In the genomic region with DNA sequence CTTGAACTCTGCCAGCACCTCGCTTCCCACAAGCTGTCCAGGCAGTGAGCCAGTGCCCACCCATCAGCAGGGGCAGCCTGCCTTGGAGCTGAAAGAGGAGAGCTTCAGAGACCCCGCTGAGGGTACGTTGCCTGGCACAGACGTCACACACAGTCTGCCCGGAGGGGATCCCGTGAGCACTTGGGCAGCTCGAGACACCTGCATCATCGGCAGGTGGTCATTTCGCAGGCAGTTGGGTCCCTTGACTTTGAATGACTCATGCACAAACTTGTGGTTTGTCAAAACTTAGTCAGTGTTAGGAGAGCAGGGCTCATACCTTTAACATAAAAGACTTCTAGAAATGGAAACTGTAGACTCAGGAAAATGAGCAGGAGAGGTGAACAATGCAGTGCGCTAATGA, we compare ENCODE assay signal across 18 cellular contexts. TPM values are rescaled to one million over a fixed set of nuclear protein-coding genes. Genes with fewer than 3 reads are reported as not detected.
A peak's percentile ranks its signal among the peaks of the same experiment; 100 is the strongest.
DNase-seq lines count a peak whose midpoint lies in the region; ATAC-seq and TF ChIP-seq lines count a peak whose summit lies in the region.
"Had no signal": no experiment of that assay in that cellular context is flagged by ENCODE, and none has a peak within 500 bp of the region (broad histone marks: within the 10 kb centered on the region; RNA-seq: fewer than 3 reads in every experiment).

No MANE protein-coding gene starts in this region.

- peaks cover 5% of the 10 kb centered on the region for H4K20me1 ChIP-seq in H9 (ENCODE audit: control insufficient read depth, insufficient read depth, insufficient read length)

- no CpG with 5 or more reads among the region's 10 CpGs for WGBS in H9 (ENCODE audit: extremely low coverage, insufficient read length, low lambda C conversion rate)

- no peaks in the 10 kb centered on the region for H3K9me3 Mint-ChIP-seq in stimulated activated effector memory CD8-positive, alpha-beta T cell treated with anti-CD3 and anti-CD28 coated beads, Interleukin-12 subunit alpha, Interleukin-12 subunit beta, amount 100 ng/mL, for 72 hours
- H3K9me3 Mint-ChIP-seq in H9, result no peaks in the 10 kb centered on the region

- no peak overlapping the region for H3K4ac ChIP-seq in H9 (ENCODE audit: low read depth, low read length)

- no peak overlapping the region for H3K27ac ChIP-seq in H9 (ENCODE audit: insufficient read length, low read depth, low read length)
- H3K27ac ChIP-seq: ascending aorta, esophagus muscularis mucosa, parathyroid adenoma, stomach, vagina, VCaP had no signal

- no peak overlapping the region for H3K27ac Mint-ChIP-seq in stimulated activated effector memory CD8-positive, alpha-beta T cell treated with anti-CD3 and anti-CD28 coated beads, Interleukin-12 subunit alpha, Interleukin-12 subunit beta, amount 100 ng/mL, for 72 hours
- peak overlapping the region in 1 of 3 experiments; percentile 18; a peak in 1 of 7 replicates for H3K27ac Mint-ChIP-seq in H9

- H2BK12ac ChIP-seq in H9 (ENCODE audit: insufficient read length, low read depth, low read length), result no peak overlapping the region

- H3K79me2 ChIP-seq in H9 (ENCODE audit: insufficient read depth, low read length), result peaks cover 2% of the 10 kb centered on the region; the same call in 1 of the 2 replicates

- H3K27me3 Mint-ChIP-seq in H9 (ENCODE audit: low read depth), result no peaks in the 10 kb centered on the region

- H2BK120ac ChIP-seq in H9 (ENCODE audit: low read depth, low read length, poor library complexity, severe bottlenecking), result no peak overlapping the region

- no peak overlapping the region for H3K23ac ChIP-seq in H9 (ENCODE audit: insufficient read length, low read depth, low read length)

- H2BK20ac ChIP-seq in H9 (ENCODE audit: low read depth, low read length, poor library complexity, severe bottlenecking), result no peak overlapping the region

- no peaks in the 10 kb centered on the region for H3K9me3 ChIP-seq in H9 (ENCODE audit: control insufficient read depth, low read depth, low read length)
- H3K9me3 ChIP-seq: ascending aorta, esophagus muscularis mucosa, mucosa of descending colon, stomach, vagina had no signal

- no peak overlapping the region for H2BK15ac ChIP-seq in H9 (ENCODE audit: low read depth, low read length)

- H3K56ac ChIP-seq in H9 (ENCODE audit: insufficient read length, low read depth, low read length), result no peak overlapping the region

- no peak overlapping the region for H4K91ac ChIP-seq in H9 (ENCODE audit: insufficient read length, low read depth, low read length)

- DNase-seq in Right ventricle myocardium inferior (ENCODE audit: missing footprints) (peak; percentile 33), Right ventricle myocardium superior (no peak), M059J (ENCODE audit: low read depth) (peak; percentile 93), astrocyte of the hippocampus (ENCODE audit: low read depth, low spot score) (peak; percentile 82), H9 (no peak), dedifferentiated amniotic fluid mesenchymal stem cell (ENCODE audit: extremely low spot score) (no peak)
- no peak for DNase-seq in stimulated activated effector memory CD8-positive, alpha-beta T cell treated with anti-CD3 and anti-CD28 coated beads, Interleukin-12 subunit alpha, Interleukin-12 subunit beta, amount 100 ng/mL, for 72 hours (ENCODE audit: low spot score in 2 of 2)
- DNase-seq: DND-41, kidney glomerular epithelial cell, NCI-H1105 treated with DMSO at 0.1 percent for 48 hours had no signal

- H3T11ph ChIP-seq in H9 (ENCODE audit: low read length), result no peak overlapping the region

- H3K27me3 ChIP-seq in H9 (ENCODE audit: insufficient read depth, low read length), result no peaks in the 10 kb centered on the region
- H3K27me3 ChIP-seq: ascending aorta, esophagus muscularis mucosa, stomach, vagina had no signal

- peaks cover 98% of the 10 kb centered on the region for H3K36me3 Mint-ChIP-seq in stimulated activated effector memory CD8-positive, alpha-beta T cell treated with anti-CD3 and anti-CD28 coated beads, Interleukin-12 subunit alpha, Interleukin-12 subunit beta, amount 100 ng/mL, for 72 hours
- peaks cover 67 to 96% (median 94%) of the 10 kb centered on the region in 3 experiments for H3K36me3 Mint-ChIP-seq in H9 (ENCODE audit: insufficient read depth in 1 of 3, low read depth in 3 of 3)

- no peak overlapping the region for H4K5ac ChIP-seq in H9 (ENCODE audit: insufficient read length, low read depth, low read length)

- H3K4me3 Mint-ChIP-seq in stimulated activated effector memory CD8-positive, alpha-beta T cell treated with anti-CD3 and anti-CD28 coated beads, Interleukin-12 subunit alpha, Interleukin-12 subunit beta, amount 100 ng/mL, for 72 hours, result no peak overlapping the region
- no peak overlapping the region for H3K4me3 Mint-ChIP-seq in H9

- no peak overlapping the region for H2AK5ac ChIP-seq in H9 (ENCODE audit: insufficient read length, low read length)

- H2BK5ac ChIP-seq in H9 (ENCODE audit: insufficient read length, low read length), result no peak overlapping the region

- H4K8ac ChIP-seq in H9 (replicated peaks; ENCODE audit: insufficient read length, low read depth, low read length), result no peak overlapping the region

- TF ChIP-seq CTCF in H9 (conservative IDR thresholded peaks at IDR 0.05), result no peak

- no peaks in the 10 kb centered on the region for H3K4me1 ChIP-seq in H9 (ENCODE audit: insufficient read depth, low read length)
- H3K4me1 ChIP-seq: ascending aorta had no signal

- H3K14ac ChIP-seq in H9 (ENCODE audit: insufficient read depth, low read length), result no peak overlapping the region

- no peak overlapping the region for H3K9ac ChIP-seq in H9 (ENCODE audit: extremely low read depth, insufficient read length, low read length)
- H3K9ac ChIP-seq: parathyroid adenoma had no signal

- H3K23me2 ChIP-seq in H9 (ENCODE audit: insufficient read length, low read depth, low read length, poor library complexity, severe bottlenecking), result no peaks in the 10 kb centered on the region

- no peak overlapping the region for H2AFZ ChIP-seq in H9 (ENCODE audit: low read length)
- H2AFZ ChIP-seq: parathyroid adenoma had no signal

- H3K4me2 ChIP-seq in H9 (ENCODE audit: insufficient read depth, insufficient read length, low read length), result no peak overlapping the region

- intact Hi-C loops in Right ventricle myocardium inferior (cut with DNase I) (no loop called here), Right ventricle myocardium superior (cut with DNase I) (no loop called here)

- peaks cover 25% of the 10 kb centered on the region for H3K4me1 Mint-ChIP-seq in stimulated activated effector memory CD8-positive, alpha-beta T cell treated with anti-CD3 and anti-CD28 coated beads, Interleukin-12 subunit alpha, Interleukin-12 subunit beta, amount 100 ng/mL, for 72 hours
- peaks cover 4 to 7% of the 10 kb centered on the region in 2 experiments for H3K4me1 Mint-ChIP-seq in H9

- no peaks in the 10 kb centered on the region for H3K79me1 ChIP-seq in H9 (ENCODE audit: insufficient read depth, low read depth, low read length, poor library complexity, severe bottlenecking)

- ATAC-seq in Right ventricle myocardium inferior (no peak), Right ventricle myocardium superior (ENCODE audit: poor library complexity) (no peak), HG03045 (IDR thresholded peaks at IDR 0.05; ENCODE audit: unreplicated experiment) (no peak)
- peak; percentile 77 for ATAC-seq in stimulated activated effector memory CD8-positive, alpha-beta T cell treated with anti-CD3 and anti-CD28 coated beads, Interleukin-12 subunit alpha, Interleukin-12 subunit beta, amount 100 ng/mL, for 72 hours
- ATAC-seq: mucosa of descending colon had no signal

- H3K18ac ChIP-seq in H9 (ENCODE audit: insufficient read length, low read depth, low read length), result no peak overlapping the region

RNA-seq across cellular contexts. Expression of a gene that starts 9.9 kb away (rescaled TPM):
- 7.0 TPM for total RNA-seq in Right ventricle myocardium inferior
- total RNA-seq in Right ventricle myocardium superior, result 7.0 TPM
- 24.0 and 40.6 TPM in 2 replicates for total RNA-seq in M059J (2014; rRNA removed; shearing (Covaris generic))
- total RNA-seq in H9 (2021), result 150 and 156 TPM in 2 replicates

RNA-seq across cellular contexts. Expression of a gene that starts 10.1 kb away (rescaled TPM):
- total RNA-seq in Right ventricle myocardium inferior (26.3 TPM), Right ventricle myocardium superior (28.6 TPM), H9 (2021) (27.3 and 30.4 TPM in 2 replicates)
- total RNA-seq in M059J (2014; rRNA removed; shearing (Covaris generic)), result 25.0 and 37.6 TPM in 2 replicates

RNA-seq across cellular contexts. Expression of a gene that starts 19.1 kb away (rescaled TPM):
- total RNA-seq in Right ventricle myocardium inferior, result 13.7 TPM
- total RNA-seq in Right ventricle myocardium superior, result 12.6 TPM
- 135 and 161 TPM in 2 replicates for total RNA-seq in M059J (2014; rRNA removed; shearing (Covaris generic))
- 62.7 and 67.0 TPM in 2 replicates for total RNA-seq in H9 (2021)

RNA-seq across cellular contexts. Expression of a gene that starts 47.1 kb away (rescaled TPM):
- 0.49 TPM for total RNA-seq in Right ventricle myocardium inferior
- total RNA-seq in Right ventricle myocardium superior, result 1.0 TPM
- total RNA-seq in M059J (2014; rRNA removed; shearing (Covaris generic)), result 7.3 TPM in 1 of 2 replicates, not detected in the other
- total RNA-seq in H9 (2021), result 2.3 and 2.4 TPM in 2 replicates
- total RNA-seq: ascending aorta had no signal

Comparison
In these comparisons a context has a peak if more than half of its experiments do, and no peak if none do; other contexts are left out.
1. DNase-seq: peak in Right ventricle myocardium inferior (single experiment), M059J (single experiment) and astrocyte of the hippocampus (single experiment); none in Right ventricle myocardium superior (single experiment), stimulated activated effector memory CD8-positive, alpha-beta T cell treated with anti-CD3 and anti-CD28 coated beads, Interleukin-12 subunit alpha, Interleukin-12 subunit beta, amount 100 ng/mL, for 72 hours (0 of 2), H9 (single experiment) and dedifferentiated amniotic fluid mesenchymal stem cell (single experiment).